In genomic region chr5:122077451-122078115, GRCh38 we compare ENCODE assay signal across 8 cellular contexts. TPM values are rescaled to one million over a fixed set of nuclear protein-coding genes. Genes with fewer than 3 reads are reported as not detected.
DNase-seq lines count a peak whose midpoint lies in the region; TF ChIP-seq lines count a peak whose summit lies in the region.

No MANE protein-coding gene starts in this region.

- CTCF ChIA-PET in activated naive CD4-positive, alpha-beta T cell treated with anti-CD3 and anti-CD28 coated beads, Interleukin-2, amount 10 ng/mL, durations not matched to agents 7 days and 5 days (lab: Charles Lee): interaction anchor here (0.7 kb wide), 1 partner anchor 8 kb away, joined by 4 read pairs; no protein-coding TSS in a partner anchor

- intact Hi-C loops in activated T-helper 1 cell treated with anti-CD3 and anti-CD28 coated beads, Interleukin-12 subunit alpha, Interleukin-12 subunit beta, Interleukin-2, Interleukin-4 antibody, amounts not matched to agents 30 ng/mL and 10 ng/mL and 1 ng/mL, durations not matched to agents 14 hours and 24 hours and 36 hours (cut with micrococcal nuclease): loop anchor here (2.0 kb wide), 1 partner anchor 115 kb away; no protein-coding TSS in a partner anchor
- intact Hi-C loops in left ventricle myocardium inferior (cut with micrococcal nuclease) (no loop called here), prostate gland (cut with DNase I) (loop anchor here (5.0 kb wide), 1 partner anchor 110 kb away; no protein-coding TSS in a partner anchor)

- H3K36me3 Mint-ChIP-seq in activated naive CD4-positive, alpha-beta T cell treated with anti-CD3 and anti-CD28 coated beads, Interleukin-2, amount 10 ng/mL, durations not matched to agents 7 days and 5 days: peaks cover 2% of the 10 kb centered on the region
- no peaks in the 10 kb centered on the region for H3K36me3 Mint-ChIP-seq in activated T-helper 1 cell treated with anti-CD3 and anti-CD28 coated beads, Interleukin-12 subunit alpha, Interleukin-12 subunit beta, Interleukin-2, Interleukin-4 antibody, amounts not matched to agents 30 ng/mL and 10 ng/mL and 1 ng/mL, durations not matched to agents 14 hours and 24 hours and 36 hours (ENCODE audit: low read depth)

- H3K9me3 Mint-ChIP-seq in activated naive CD4-positive, alpha-beta T cell treated with anti-CD3 and anti-CD28 coated beads, Interleukin-2, amount 10 ng/mL, durations not matched to agents 7 days and 5 days: no peaks in the 10 kb centered on the region
- H3K9me3 Mint-ChIP-seq in activated T-helper 1 cell treated with anti-CD3 and anti-CD28 coated beads, Interleukin-12 subunit alpha, Interleukin-12 subunit beta, Interleukin-2, Interleukin-4 antibody, amounts not matched to agents 30 ng/mL and 10 ng/mL and 1 ng/mL, durations not matched to agents 14 hours and 24 hours and 36 hours: no peaks in the 10 kb centered on the region

- H3K36me3 ChIP-seq in left ventricle myocardium inferior (no peaks in the 10 kb centered on the region), prostate gland (no peaks in the 10 kb centered on the region)

- no peak overlapping the region for H3K27ac Mint-ChIP-seq in activated naive CD4-positive, alpha-beta T cell treated with anti-CD3 and anti-CD28 coated beads, Interleukin-2, amount 10 ng/mL, durations not matched to agents 7 days and 5 days
- no peak overlapping the region for H3K27ac Mint-ChIP-seq in activated T-helper 1 cell treated with anti-CD3 and anti-CD28 coated beads, Interleukin-12 subunit alpha, Interleukin-12 subunit beta, Interleukin-2, Interleukin-4 antibody, amounts not matched to agents 30 ng/mL and 10 ng/mL and 1 ng/mL, durations not matched to agents 14 hours and 24 hours and 36 hours

- 0% methylated on average over 66 of the region's 73 CpGs for WGBS in prostate gland

- TF ChIP-seq CTCF in left ventricle myocardium inferior (IDR thresholded peaks at IDR 0.05; ENCODE audit: borderline replicate concordance) (no peak), prostate gland (IDR thresholded peaks at IDR 0.05) (no peak)

- peaks cover 26% of the 10 kb centered on the region for H3K4me1 ChIP-seq in left ventricle myocardium inferior
- H3K4me1 ChIP-seq in prostate gland (replicated peaks): no peaks in the 10 kb centered on the region

- peak overlapping the region; percentile 65 for H3K4me3 Mint-ChIP-seq in activated naive CD4-positive, alpha-beta T cell treated with anti-CD3 and anti-CD28 coated beads, Interleukin-2, amount 10 ng/mL, durations not matched to agents 7 days and 5 days
- peak overlapping the region; percentile 80 for H3K4me3 Mint-ChIP-seq in activated T-helper 1 cell treated with anti-CD3 and anti-CD28 coated beads, Interleukin-12 subunit alpha, Interleukin-12 subunit beta, Interleukin-2, Interleukin-4 antibody, amounts not matched to agents 30 ng/mL and 10 ng/mL and 1 ng/mL, durations not matched to agents 14 hours and 24 hours and 36 hours

- peaks cover 17% of the 10 kb centered on the region for H3K4me1 Mint-ChIP-seq in activated naive CD4-positive, alpha-beta T cell treated with anti-CD3 and anti-CD28 coated beads, Interleukin-2, amount 10 ng/mL, durations not matched to agents 7 days and 5 days
- H3K4me1 Mint-ChIP-seq in activated T-helper 1 cell treated with anti-CD3 and anti-CD28 coated beads, Interleukin-12 subunit alpha, Interleukin-12 subunit beta, Interleukin-2, Interleukin-4 antibody, amounts not matched to agents 30 ng/mL and 10 ng/mL and 1 ng/mL, durations not matched to agents 14 hours and 24 hours and 36 hours (ENCODE audit: low read depth): peaks cover 11% of the 10 kb centered on the region

- peaks cover 50% of the 10 kb centered on the region for H3K27me3 Mint-ChIP-seq in activated naive CD4-positive, alpha-beta T cell treated with anti-CD3 and anti-CD28 coated beads, Interleukin-2, amount 10 ng/mL, durations not matched to agents 7 days and 5 days
- H3K27me3 Mint-ChIP-seq in activated T-helper 1 cell treated with anti-CD3 and anti-CD28 coated beads, Interleukin-12 subunit alpha, Interleukin-12 subunit beta, Interleukin-2, Interleukin-4 antibody, amounts not matched to agents 30 ng/mL and 10 ng/mL and 1 ng/mL, durations not matched to agents 14 hours and 24 hours and 36 hours (ENCODE audit: insufficient read depth): peaks cover 65% of the 10 kb centered on the region

- no peak for DNase-seq in activated naive CD4-positive, alpha-beta T cell treated with anti-CD3 and anti-CD28 coated beads, Interleukin-2, amount 10 ng/mL, durations not matched to agents 7 days and 5 days
- no peak for DNase-seq in activated naive CD4-positive, alpha-beta T cell treated with anti-CD3 and anti-CD28 coated beads, Interleukin-2, amount 50 U/mL, for 16 hours
- DNase-seq in HK-2 (ENCODE audit: unreplicated experiment): peak; percentile 39
- DNase-seq in activated T-helper 1 cell treated with anti-CD3 and anti-CD28 coated beads, Interleukin-12 subunit alpha, Interleukin-12 subunit beta, Interleukin-2, Interleukin-4 antibody, amounts not matched to agents 30 ng/mL and 10 ng/mL and 1 ng/mL, durations not matched to agents 14 hours and 24 hours and 36 hours (ENCODE audit: low spot score): no peak
- DNase-seq in left ventricle myocardium inferior: no peak
- peak; percentile 8 for DNase-seq in prostate gland (ENCODE audit: low spot score)
- DNase-seq in pons (ENCODE audit: low spot score): no peak
- DNase-seq in stimulated activated CD4-positive, alpha-beta T cell treated with anti-CD3 and anti-CD28 coated beads, Interleukin-4, amount 100 ng/mL, for 4 hours: no peak

- no peaks in the 10 kb centered on the region for H3K9me3 ChIP-seq in left ventricle myocardium inferior (replicated peaks)
- H3K9me3 ChIP-seq in prostate gland: no peaks in the 10 kb centered on the region

- TF ChIP-seq POLR2A in prostate gland (IDR thresholded peaks at IDR 0.05): no peak

- H3K27me3 ChIP-seq in left ventricle myocardium inferior (ENCODE audit: low read depth) (peaks cover 32% of the 10 kb centered on the region), prostate gland (replicated peaks; ENCODE audit: insufficient read depth) (no peaks in the 10 kb centered on the region)

- H3K27ac ChIP-seq in left ventricle myocardium inferior (replicated peaks): peak overlapping the region; percentile 72
- peak overlapping the region; percentile 47 to 48 for H3K27ac ChIP-seq in prostate gland

- H3K4me3 ChIP-seq in left ventricle myocardium inferior (peak overlapping the region; percentile 75), prostate gland (peak overlapping the region; percentile 41 to 46)

RNA-seq across cellular contexts. Expression of gene LOX, which starts 0.5 kb away (rescaled TPM):
- not detected in 2 replicates for total RNA-seq in activated T-helper 1 cell treated with anti-CD3 and anti-CD28 coated beads, Interleukin-12 subunit alpha, Interleukin-12 subunit beta, Interleukin-2, Interleukin-4 antibody, amounts not matched to agents 30 ng/mL and 10 ng/mL and 1 ng/mL, durations not matched to agents 14 hours and 24 hours and 36 hours
- 4.4 TPM for total RNA-seq in left ventricle myocardium inferior
- 1 to 10 TPM; 2.8 to 9.1 TPM for total RNA-seq in prostate gland

RNA-seq across cellular contexts. Expression of gene ZNF474, which starts 51.8 kb away (rescaled TPM):
- total RNA-seq in activated T-helper 1 cell treated with anti-CD3 and anti-CD28 coated beads, Interleukin-12 subunit alpha, Interleukin-12 subunit beta, Interleukin-2, Interleukin-4 antibody, amounts not matched to agents 30 ng/mL and 10 ng/mL and 1 ng/mL, durations not matched to agents 14 hours and 24 hours and 36 hours: not detected in 2 replicates
- total RNA-seq in left ventricle myocardium inferior (not detected), prostate gland (1 to 10 TPM in 1 of 2 donors, not detected in 1; 1.7 TPM)

Comparison
In these comparisons a context has a peak if more than half of its experiments do, and no peak if none do; other contexts are left out.
1. DNase-seq: peak in HK-2 (single experiment) and prostate gland (single experiment); none in activated naive CD4-positive, alpha-beta T cell treated with anti-CD3 and anti-CD28 coated beads, Interleukin-2, amount 10 ng/mL, durations not matched to agents 7 days and 5 days (single experiment), activated naive CD4-positive, alpha-beta T cell treated with anti-CD3 and anti-CD28 coated beads, Interleukin-2, amount 50 U/mL, for 16 hours (single experiment), activated T-helper 1 cell treated with anti-CD3 and anti-CD28 coated beads, Interleukin-12 subunit alpha, Interleukin-12 subunit beta, Interleukin-2, Interleukin-4 antibody, amounts not matched to agents 30 ng/mL and 10 ng/mL and 1 ng/mL, durations not matched to agents 14 hours and 24 hours and 36 hours (single experiment), left ventricle myocardium inferior (single experiment), pons (single experiment) and stimulated activated CD4-positive, alpha-beta T cell treated with anti-CD3 and anti-CD28 coated beads, Interleukin-4, amount 100 ng/mL, for 4 hours (0 of 2).